In the genomic region with DNA sequence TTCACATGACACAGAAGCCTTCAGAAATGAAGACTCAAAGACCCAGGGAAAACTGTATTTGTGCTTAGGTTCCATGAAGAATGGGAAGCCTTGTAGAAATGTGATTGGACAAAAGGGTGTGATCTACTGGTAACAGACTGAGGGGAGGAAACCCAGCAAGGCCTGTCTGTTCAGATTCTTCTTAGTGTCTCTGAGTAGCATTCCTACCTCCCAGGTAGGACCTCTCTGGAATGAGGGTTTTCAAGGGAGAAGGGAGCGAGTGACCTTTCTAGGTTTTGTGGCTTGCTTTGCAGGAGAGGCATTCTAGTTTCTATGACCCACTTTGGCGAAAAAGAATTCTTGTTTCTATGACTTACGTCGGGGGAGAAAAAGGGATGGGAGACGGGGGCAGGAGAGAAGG, we compare ENCODE assay signal across 3 cellular contexts.
"Had no signal": no experiment of that assay in that cellular context is flagged by ENCODE, and none has a peak within 500 bp of the region (broad histone marks: within the 10 kb centered on the region; RNA-seq: fewer than 3 reads in every experiment).

No MANE protein-coding gene starts in this region.

- DNase-seq: GDM1, GF-D8 had no signal

- H3K4me3 ChIP-seq: GM12878 had no signal
